ENCODE assay signal across 8 cellular contexts in the genomic region with DNA sequence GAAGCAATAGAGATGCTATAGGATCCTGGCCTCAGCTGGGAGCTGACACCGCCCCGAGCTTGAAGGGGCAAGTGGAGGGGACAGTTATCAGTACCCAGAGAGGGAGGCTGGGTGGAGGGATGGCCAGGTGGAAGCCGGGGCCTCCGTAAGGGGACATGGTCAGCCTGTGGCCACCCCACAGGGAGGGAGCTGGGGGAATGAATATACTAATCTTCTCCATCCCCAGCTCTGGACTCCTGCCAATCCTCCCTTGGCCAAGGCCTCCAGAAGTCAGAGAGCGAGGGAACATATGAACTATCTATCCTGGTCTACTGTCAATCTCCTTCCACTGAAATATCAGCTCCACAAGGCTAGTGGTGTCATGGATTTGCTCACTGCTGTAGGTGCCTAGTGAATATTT.
"Had no signal": no experiment of that assay in that cellular context is flagged by ENCODE, and none has a peak within 500 bp of the region (broad histone marks: within the 10 kb centered on the region; RNA-seq: fewer than 3 reads in every experiment).

No MANE protein-coding gene starts in this region.

- H2AFZ ChIP-seq: GM23248 had no signal

- DNase-seq: GM23248, GOT3, H7, HFFc6 had no signal

- H3K4me3 ChIP-seq: GM23248, HAP-1 had no signal

- H3K36me3 ChIP-seq: HAP-1 had no signal

- H3K27ac ChIP-seq: GM23248, HL-60 had no signal

- H3K4me1 ChIP-seq: HAP-1 had no signal

- ATAC-seq: HCT116, HepG2 had no signal

- H3K9me3 ChIP-seq: HAP-1 had no signal

- H3K9ac ChIP-seq: GM23248 had no signal
